In the genomic region with DNA sequence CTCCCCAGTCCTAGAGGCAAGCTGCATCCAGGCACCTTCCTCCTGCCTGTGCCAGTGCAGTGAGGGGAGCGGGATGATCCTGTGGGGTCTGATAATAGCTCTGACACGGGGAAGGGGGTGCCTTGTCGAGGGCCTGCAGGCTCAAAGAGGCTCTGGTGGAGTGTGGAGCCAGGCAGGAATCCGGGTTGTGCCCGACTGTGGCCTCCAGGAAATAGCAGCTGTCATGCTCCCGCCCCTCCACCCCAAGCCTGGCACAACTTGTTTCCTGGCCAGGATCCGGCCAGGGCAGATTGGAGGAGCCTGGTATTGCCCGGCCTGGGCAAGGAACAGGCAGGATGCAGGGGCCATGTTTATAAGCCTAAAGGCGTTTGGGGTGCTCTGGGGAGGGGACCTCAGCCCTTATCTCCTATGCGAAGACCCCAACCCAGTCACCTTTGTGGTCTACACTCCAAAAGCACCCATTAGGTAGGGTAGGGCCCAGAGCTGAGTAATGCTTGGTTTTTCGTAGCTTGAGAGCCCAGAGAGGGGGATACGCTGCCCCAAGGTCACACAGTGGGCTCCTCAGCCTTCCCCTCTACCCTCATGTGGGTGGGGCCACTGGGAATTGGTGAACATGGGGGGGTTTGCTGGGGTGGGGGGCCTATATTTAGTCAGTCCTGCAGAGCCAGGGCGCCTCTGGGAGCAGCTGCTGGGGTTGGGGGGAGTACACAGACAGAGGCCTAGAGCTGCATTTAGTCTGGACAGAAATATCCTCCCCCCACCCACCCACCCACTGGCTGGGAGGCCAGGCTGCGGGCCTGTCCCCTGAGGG, we compare ENCODE assay signal across 8 cellular contexts. TPM values are rescaled to one million over a fixed set of nuclear protein-coding genes. Genes with fewer than 3 reads are reported as not detected.
DNase-seq lines count a peak whose midpoint lies in the region; ATAC-seq and TF ChIP-seq lines count a peak whose summit lies in the region.

No MANE protein-coding gene starts in this region.

- H3K4me1 ChIP-seq in A673 (ENCODE audit: insufficient read depth, low read length, poor library complexity, severe bottlenecking): peaks cover 78% of the 10 kb centered on the region
- peaks cover 99% of the 10 kb centered on the region for H3K4me1 ChIP-seq in body of pancreas
- peaks cover 26 to 92% (median 90%) of the 10 kb centered on the region in 5 donors for H3K4me1 ChIP-seq in subcutaneous abdominal adipose tissue (ENCODE audit: control insufficient read depth in 5 of 5, insufficient read depth in 5 of 5, low read length in 5 of 5)

- peak; percentile 75 for ATAC-seq in body of pancreas

- no TSS peak for BruUV-seq in A673 (replicated peaks; lab: Mats Ljungman, UMichigan)

- peak overlapping the region in 4 of 5 donors; percentile 60 to 71 (median 62) for H3K9ac ChIP-seq in subcutaneous abdominal adipose tissue (ENCODE audit: low read length in 5 of 5)

- H3K27ac ChIP-seq in A673 (ENCODE audit: low read depth, low read length, poor library complexity, severe bottlenecking) (peak overlapping the region; percentile 71), body of pancreas (peak overlapping the region; percentile 94 to 98 (median 98)), subcutaneous abdominal adipose tissue (ENCODE audit: low read depth, low read length) (peak overlapping the region; percentile 97)

- 17 to 25% methylated on average over 4 to 14 of the region's 14 CpGs for WGBS in body of pancreas, 2 donors

- DNase-seq in A673 (ENCODE audit: low spot score) (no peak), HT1080 (ENCODE audit: low read depth) (peak; percentile 90), body of pancreas (peak; percentile 91 to 95 (median 94)), kidney tubule cell (ENCODE audit: low spot score) (peak; percentile 88), SHP77 (lab: John Stamatoyannopoulos, UW) (no peak), NCI-H526 treated with DMSO at 0.1 percent for 48 hours (lab: John Stamatoyannopoulos, UW) (no peak), NCI-H1694 (lab: John Stamatoyannopoulos, UW) (no peak)

- peak; percentile 58 to 83 (median 82) for TF ChIP-seq POLR2A in body of pancreas (IDR thresholded peaks at IDR 0.05)

- H3K4me3 ChIP-seq in A673 (ENCODE audit: low read depth, low read length, poor library complexity, severe bottlenecking): peak overlapping the region; percentile 34
- no peak overlapping the region for H3K4me3 ChIP-seq in body of pancreas
- peak overlapping the region; percentile 26 to 55 (median 39) for H3K4me3 ChIP-seq in subcutaneous abdominal adipose tissue (ENCODE audit: low read depth in 1 of 5, low read length in 5 of 5)

- CTCF ChIA-PET in A673 (lab: Charles Lee): interaction anchor here (0.7 kb wide), 2 partner anchors 36 to 106 kb away, joined by 3 to 4 read pairs; no protein-coding TSS in a partner anchor

- H3K27me3 ChIP-seq in A673 (replicated peaks; ENCODE audit: insufficient read depth, low read depth, low read length, poor library complexity): no peaks in the 10 kb centered on the region
- no peaks in the 10 kb centered on the region for H3K27me3 ChIP-seq in body of pancreas
- H3K27me3 ChIP-seq in subcutaneous abdominal adipose tissue (ENCODE audit: control insufficient read depth in 5 of 5, insufficient read depth in 4 of 5, low read length in 5 of 5): no peaks in the 10 kb centered on the region

- H3K36me3 ChIP-seq in A673 (ENCODE audit: insufficient read depth, low read length, poor library complexity, severe bottlenecking) (no peaks in the 10 kb centered on the region), body of pancreas (replicated peaks in 1 of 2; ENCODE audit: insufficient read depth in 1 of 2, low read depth in 2 of 2) (no peaks in the 10 kb centered on the region), subcutaneous abdominal adipose tissue (ENCODE audit: control insufficient read depth in 5 of 5, insufficient read depth in 5 of 5, low read length in 5 of 5) (peaks cover 0 to 2% (median 0%) of the 10 kb centered on the region in 5 donors)

- no peaks in the 10 kb centered on the region for H3K9me3 ChIP-seq in A673 (ENCODE audit: low read depth, low read length, poor library complexity, severe bottlenecking)
- H3K9me3 ChIP-seq in body of pancreas: no peaks in the 10 kb centered on the region
- no peaks in the 10 kb centered on the region for H3K9me3 ChIP-seq in subcutaneous abdominal adipose tissue (ENCODE audit: control insufficient read depth in 5 of 5, low read length in 5 of 5)

- intact Hi-C loops in A673 (cut with micrococcal nuclease; ENCODE audit: unreplicated experiment): no loop called here
- intact Hi-C loops in body of pancreas (cut with DNase I): no loop called here

- POLR2A ChIA-PET in A673 (lab: Charles Lee; ENCODE audit: low non-redundant PET): interaction anchor here (0.5 kb wide), 1 partner anchor 23 kb away, joined by 4 read pairs; no protein-coding TSS in a partner anchor

- TF ChIP-seq CTCF in A673 (conservative IDR thresholded peaks at IDR 0.05; ENCODE audit: low read depth, low read length) (no peak), body of pancreas (IDR thresholded peaks at IDR 0.05) (peak in 2 of 7 experiments; percentile 24 to 25)

RNA-seq across cellular contexts. Expression of gene CXXC5, which starts 12.2 kb away (rescaled TPM):
- total RNA-seq in A673 (2021): 56.4 and 57.2 TPM in 2 replicates
- 49.4 and 54.9 TPM in 2 replicates for total RNA-seq in HT1080 (2014; rRNA removed; shearing (Covaris generic))
- polyA plus RNA-seq in HT1080 (2015; cell fraction: cytosol; rRNA removed): 29.7 and 30.4 TPM in 2 replicates
- polyA plus RNA-seq in HT1080 (2015; cell fraction: nucleus; rRNA removed): 19.3 and 19.5 TPM in 2 replicates
- 10 to 100 TPM; 86.6 to 87.7 TPM for total RNA-seq in body of pancreas

Comparison
In these comparisons a context has a peak if more than half of its experiments do, and no peak if none do; other contexts are left out.
1. DNase-seq: peak in HT1080 (single experiment), body of pancreas (4 of 4) and kidney tubule cell (single experiment); none in A673 (single experiment), SHP77 (0 of 2), NCI-H526 treated with DMSO at 0.1 percent for 48 hours (single experiment) and NCI-H1694 (single experiment).
2. H3K4me3 ChIP-seq: peak in A673 (single experiment) and subcutaneous abdominal adipose tissue (5 of 5); none in body of pancreas (0 of 2).
3. Peak in every context shown above with its lines, with median percentiles within 50 percentile points of each other: H3K27ac ChIP-seq.